1 cellular context compared by ENCODE assay signal in genomic region chr11:65181569-65182257, GRCh38.
TF ChIP-seq lines count a peak whose summit lies in the region.

Gene CAPN1 (plus strand): TSS chr11:65181928. CDS start chr11:65182702, 774 bp downstream.

TF ChIP-seq in K562, 482 proteins besides CTCF, POLR2A, EP300 and RAD21 (continued from another document and continues in another):
- TF ChIP-seq ZMIZ1 (IDR thresholded peaks at IDR 0.05; ENCODE audit: low read depth in 2 of 2, low read length in 2 of 2) (no peak), HDAC2 (IDR thresholded peaks at IDR 0.05) (no peak), HOMEZ (CRISPR knock-in tag; IDR thresholded peaks at IDR 0.05) (no peak), SAP30 (IDR thresholded peaks at IDR 0.05; ENCODE audit: borderline replicate concordance, insufficient read depth, low read depth, low read length, poor library complexity, severe bottlenecking) (no peak), ZNF76 (CRISPR knock-in tag; IDR thresholded peaks at IDR 0.05; ENCODE audit: borderline replicate concordance) (no peak), C11orf30 (IDR thresholded peaks at IDR 0.05; ENCODE audit: low read depth) (no peak), SPI1 (IDR thresholded peaks at IDR 0.05; ENCODE audit: borderline replicate concordance, low read depth, low read length) (peak; percentile 73), SMAD4 (CRISPR knock-in tag; conservative IDR thresholded peaks at IDR 0.05) (0 out of 2 replicates have a peak, but pooled peaks have one; percentile 3), TGIF2 (CRISPR knock-in tag; IDR thresholded peaks at IDR 0.05) (no peak; the same call in 1 of the 2 replicates), CREM (IDR thresholded peaks at IDR 0.05; ENCODE audit: low read depth) (peak; percentile 68), RNF2 (IDR thresholded peaks at IDR 0.05) (0 out of 2 replicates have a peak, but pooled peaks have one; percentile 28), ZNF444 (CRISPR knock-in tag; IDR thresholded peaks at IDR 0.05) (no peak), POLR3A (IDR thresholded peaks at IDR 0.05; ENCODE audit: borderline replicate concordance, extremely low read depth, insufficient read depth, insufficient read length) (no peak), CHD2 (IDR thresholded peaks at IDR 0.05; ENCODE audit: low read depth, low read length) (peak; percentile 79), DPF2 (IDR thresholded peaks at IDR 0.05) (peak; percentile 25; the same call in 1 of the 2 replicates), SP2 (IDR thresholded peaks at IDR 0.05; ENCODE audit: extremely low read depth, low read depth, low read length, poor library complexity, severe bottlenecking) (no peak), ZFP91 (CRISPR knock-in tag; IDR thresholded peaks at IDR 0.05) (no peak), RBBP5 (IDR thresholded peaks at IDR 0.05; ENCODE audit: borderline replicate concordance, insufficient read depth, low read length, poor library complexity, severe bottlenecking) (no peak), MECOM (CRISPR knock-in tag; IDR thresholded peaks at IDR 0.05) (no peak), KDM2B (CRISPR knock-in tag; IDR thresholded peaks at IDR 0.05) (no peak), TBP (optimal IDR thresholded peaks at IDR 0.05; ENCODE audit: low read depth, low read length) (peak; percentile 17), MYBL2 (IDR thresholded peaks at IDR 0.05; ENCODE audit: low read depth) (no peak), MYBL2 (CRISPR knock-in tag; IDR thresholded peaks at IDR 0.05; ENCODE audit: borderline replicate concordance) (no peak), ETV1 (tag; conservative IDR thresholded peaks at IDR 0.05; ENCODE audit: low read depth) (0 out of 2 replicates have a peak, but pooled peaks have one; percentile 21), PHTF2 (CRISPR knock-in tag; IDR thresholded peaks at IDR 0.05) (no peak), ADNP (tag; IDR thresholded peaks at IDR 0.05) (no peak), SMARCA5 (IDR thresholded peaks at IDR 0.05) (no peak), MAFK (IDR thresholded peaks at IDR 0.05; ENCODE audit: low read length) (no peak), RB1 (IDR thresholded peaks at IDR 0.05; ENCODE audit: low read depth) (peak; percentile 37; the same call in 1 of the 2 replicates), FOXM1 (IDR thresholded peaks at IDR 0.05; ENCODE audit: low read depth) (no peak), FOXM1 (CRISPR knock-in tag; IDR thresholded peaks at IDR 0.05; ENCODE audit: low read depth) (no peak), DDX20 (tag; IDR thresholded peaks at IDR 0.05; ENCODE audit: low read depth) (no peak), ZNF512 (tag; IDR thresholded peaks at IDR 0.05) (no peak), ZNF212 (CRISPR knock-in tag; IDR thresholded peaks at IDR 0.05) (no peak), NCOR1 (IDR thresholded peaks at IDR 0.05) (peak; percentile 63), POLR2H (tag; IDR thresholded peaks at IDR 0.05; ENCODE audit: low read depth) (no peak), ZNF436 (CRISPR knock-in tag; IDR thresholded peaks at IDR 0.05) (no peak), MTA1 (IDR thresholded peaks at IDR 0.05; ENCODE audit: borderline replicate concordance) (no peak), TCF7 (IDR thresholded peaks at IDR 0.05; ENCODE audit: borderline replicate concordance) (0 out of 2 replicates have a peak, but pooled peaks have one; percentile 7), FIP1L1 (IDR thresholded peaks at IDR 0.05; ENCODE audit: low read depth, low read length, poor library complexity, severe bottlenecking) (no peak), ZNF184 (CRISPR knock-in tag; IDR thresholded peaks at IDR 0.05) (no peak)
- TF ChIP-seq, protein P1, sequence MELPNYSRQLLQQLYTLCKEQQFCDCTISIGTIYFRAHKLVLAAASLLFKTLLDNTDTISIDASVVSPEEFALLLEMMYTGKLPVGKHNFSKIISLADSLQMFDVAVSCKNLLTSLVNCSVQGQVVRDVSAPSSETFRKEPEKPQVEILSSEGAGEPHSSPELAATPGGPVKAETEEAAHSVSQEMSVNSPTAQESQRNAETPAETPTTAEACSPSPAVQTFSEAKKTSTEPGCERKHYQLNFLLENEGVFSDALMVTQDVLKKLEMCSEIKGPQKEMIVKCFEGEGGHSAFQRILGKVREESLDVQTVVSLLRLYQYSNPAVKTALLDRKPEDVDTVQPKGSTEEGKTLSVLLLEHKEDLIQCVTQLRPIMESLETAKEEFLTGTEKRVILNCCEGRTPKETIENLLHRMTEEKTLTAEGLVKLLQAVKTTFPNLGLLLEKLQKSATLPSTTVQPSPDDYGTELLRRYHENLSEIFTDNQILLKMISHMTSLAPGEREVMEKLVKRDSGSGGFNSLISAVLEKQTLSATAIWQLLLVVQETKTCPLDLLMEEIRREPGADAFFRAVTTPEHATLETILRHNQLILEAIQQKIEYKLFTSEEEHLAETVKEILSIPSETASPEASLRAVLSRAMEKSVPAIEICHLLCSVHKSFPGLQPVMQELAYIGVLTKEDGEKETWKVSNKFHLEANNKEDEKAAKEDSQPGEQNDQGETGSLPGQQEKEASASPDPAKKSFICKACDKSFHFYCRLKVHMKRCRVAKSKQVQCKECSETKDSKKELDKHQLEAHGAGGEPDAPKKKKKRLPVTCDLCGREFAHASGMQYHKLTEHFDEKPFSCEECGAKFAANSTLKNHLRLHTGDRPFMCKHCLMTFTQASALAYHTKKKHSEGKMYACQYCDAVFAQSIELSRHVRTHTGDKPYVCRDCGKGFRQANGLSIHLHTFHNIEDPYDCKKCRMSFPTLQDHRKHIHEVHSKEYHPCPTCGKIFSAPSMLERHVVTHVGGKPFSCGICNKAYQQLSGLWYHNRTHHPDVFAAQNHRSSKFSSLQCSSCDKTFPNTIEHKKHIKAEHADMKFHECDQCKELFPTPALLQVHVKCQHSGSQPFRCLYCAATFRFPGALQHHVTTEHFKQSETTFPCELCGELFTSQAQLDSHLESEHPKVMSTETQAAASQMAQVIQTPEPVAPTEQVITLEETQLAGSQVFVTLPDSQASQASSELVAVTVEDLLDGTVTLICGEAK (IDR thresholded peaks at IDR 0.05), result 0 out of 2 replicates have a peak, but pooled peaks have one; percentile 41
- TF ChIP-seq, protein P1 (CRISPR knock-in tag; IDR thresholded peaks at IDR 0.05), result no peak
- TF ChIP-seq, protein P2, sequence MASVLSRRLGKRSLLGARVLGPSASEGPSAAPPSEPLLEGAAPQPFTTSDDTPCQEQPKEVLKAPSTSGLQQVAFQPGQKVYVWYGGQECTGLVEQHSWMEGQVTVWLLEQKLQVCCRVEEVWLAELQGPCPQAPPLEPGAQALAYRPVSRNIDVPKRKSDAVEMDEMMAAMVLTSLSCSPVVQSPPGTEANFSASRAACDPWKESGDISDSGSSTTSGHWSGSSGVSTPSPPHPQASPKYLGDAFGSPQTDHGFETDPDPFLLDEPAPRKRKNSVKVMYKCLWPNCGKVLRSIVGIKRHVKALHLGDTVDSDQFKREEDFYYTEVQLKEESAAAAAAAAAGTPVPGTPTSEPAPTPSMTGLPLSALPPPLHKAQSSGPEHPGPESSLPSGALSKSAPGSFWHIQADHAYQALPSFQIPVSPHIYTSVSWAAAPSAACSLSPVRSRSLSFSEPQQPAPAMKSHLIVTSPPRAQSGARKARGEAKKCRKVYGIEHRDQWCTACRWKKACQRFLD (CRISPR knock-in tag; IDR thresholded peaks at IDR 0.05), result 0 out of 2 replicates have a peak, but pooled peaks have one; percentile 55
- TF ChIP-seq, protein P3, sequence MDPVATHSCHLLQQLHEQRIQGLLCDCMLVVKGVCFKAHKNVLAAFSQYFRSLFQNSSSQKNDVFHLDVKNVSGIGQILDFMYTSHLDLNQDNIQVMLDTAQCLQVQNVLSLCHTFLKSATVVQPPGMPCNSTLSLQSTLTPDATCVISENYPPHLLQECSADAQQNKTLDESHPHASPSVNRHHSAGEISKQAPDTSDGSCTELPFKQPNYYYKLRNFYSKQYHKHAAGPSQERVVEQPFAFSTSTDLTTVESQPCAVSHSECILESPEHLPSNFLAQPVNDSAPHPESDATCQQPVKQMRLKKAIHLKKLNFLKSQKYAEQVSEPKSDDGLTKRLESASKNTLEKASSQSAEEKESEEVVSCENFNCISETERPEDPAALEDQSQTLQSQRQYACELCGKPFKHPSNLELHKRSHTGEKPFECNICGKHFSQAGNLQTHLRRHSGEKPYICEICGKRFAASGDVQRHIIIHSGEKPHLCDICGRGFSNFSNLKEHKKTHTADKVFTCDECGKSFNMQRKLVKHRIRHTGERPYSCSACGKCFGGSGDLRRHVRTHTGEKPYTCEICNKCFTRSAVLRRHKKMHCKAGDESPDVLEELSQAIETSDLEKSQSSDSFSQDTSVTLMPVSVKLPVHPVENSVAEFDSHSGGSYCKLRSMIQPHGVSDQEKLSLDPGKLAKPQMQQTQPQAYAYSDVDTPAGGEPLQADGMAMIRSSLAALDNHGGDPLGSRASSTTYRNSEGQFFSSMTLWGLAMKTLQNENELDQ (CRISPR knock-in tag; IDR thresholded peaks at IDR 0.05; ENCODE audit: borderline replicate concordance), result no peak
